16 cellular contexts compared by ENCODE assay signal in genomic region chr10:110571093-110571743, GRCh38. TPM values are rescaled to one million over a fixed set of nuclear protein-coding genes. Genes with fewer than 3 reads are reported as not detected.
A peak's percentile ranks its signal among the peaks of the same experiment; 100 is the strongest.
DNase-seq lines count a peak whose midpoint lies in the region; ATAC-seq, FAIRE-seq and TF ChIP-seq lines count a peak whose summit lies in the region.
"Had no signal": no experiment of that assay in that cellular context is flagged by ENCODE, and none has a peak within 500 bp of the region (broad histone marks: within the 10 kb centered on the region; RNA-seq: fewer than 3 reads in every experiment).

No MANE protein-coding gene starts in this region.

- no peak for DNase-seq in CD4-positive, alpha-beta T cell
- DNase-seq in GM19239 (ENCODE audit: insufficient read length, low spot score): no peak
- no peak for DNase-seq in OCI-LY7 (ENCODE audit: low spot score)
- DNase-seq in memory B cell (ENCODE audit: low spot score in 2 of 2): no peak
- DNase-seq in OCI-M1 (lab: John Stamatoyannopoulos, UW): no peak
- no peak for DNase-seq in head of caudate nucleus
- DNase-seq: CD8-positive, alpha-beta memory T cell; NCI-H2107; NCI-H226; NCI-H526 treated with DMSO at 0.1 percent for 48 hours; Peyer's patch; SHP77 had no signal

- CTCF ChIA-PET in CD4-positive, alpha-beta T cell (lab: Charles Lee): interaction anchor here (1.0 to 1.1 kb wide), 2 partner anchors 13 to 264 kb away, joined by 3 to 4 read pairs; no protein-coding TSS in a partner anchor
- CTCF ChIA-PET in OCI-LY7 (lab: Charles Lee; ENCODE audit: unreplicated experiment): no interaction called here

- H3K4me2 ChIP-seq in OCI-LY7 (ENCODE audit: low read length): peak overlapping the region; percentile 94; the same call in 1 of the 2 replicates

- peaks cover 36% of the 10 kb centered on the region for H4K20me1 ChIP-seq in OCI-LY7 (ENCODE audit: insufficient read depth, low read length)

- no peaks in the 10 kb centered on the region for H3K27me3 ChIP-seq in CD4-positive, alpha-beta T cell (ENCODE audit: control insufficient read depth, insufficient read depth, low read length)
- H3K27me3 ChIP-seq: Peyer's patch had no signal

- H3K9me2 ChIP-seq in OCI-LY7 (ENCODE audit: insufficient read depth, low read length): no peaks in the 10 kb centered on the region

- intact Hi-C loops in CD4-positive, alpha-beta T cell (cut with DNase I, micrococcal nuclease): no loop called here
- intact Hi-C loops in OCI-LY7 (cut with micrococcal nuclease; ENCODE audit: unreplicated experiment) (no loop called here), head of caudate nucleus (cut with DNase I) (no loop called here)

- H3K36me3 ChIP-seq in OCI-LY7 (ENCODE audit: insufficient read depth, low read length): peaks cover 65% of the 10 kb centered on the region

- no peak overlapping the region for H2AFZ ChIP-seq in OCI-LY7 (ENCODE audit: low read length)

- H3K9me3 Mint-ChIP-seq in CD4-positive, alpha-beta T cell: no peaks in the 10 kb centered on the region
- no peaks in the 10 kb centered on the region for H3K9me3 Mint-ChIP-seq in memory B cell
- H3K9me3 Mint-ChIP-seq: CD8-positive, alpha-beta memory T cell had no signal

- H3K36me3 Mint-ChIP-seq in CD4-positive, alpha-beta T cell (ENCODE audit: low read depth): peaks cover 72% of the 10 kb centered on the region
- peaks cover 7% of the 10 kb centered on the region for H3K36me3 Mint-ChIP-seq in memory B cell

- peaks cover 86% of the 10 kb centered on the region for H3K79me2 ChIP-seq in OCI-LY7 (ENCODE audit: insufficient read depth, low read depth, low read length)

- no peaks in the 10 kb centered on the region for H3K9me3 ChIP-seq in CD4-positive, alpha-beta T cell (ENCODE audit: control insufficient read depth, low read length)
- H3K9me3 ChIP-seq in OCI-LY7 (ENCODE audit: low read length): no peaks in the 10 kb centered on the region
- H3K9me3 ChIP-seq: Peyer's patch had no signal

- no peak overlapping the region for H3K4me3 ChIP-seq in OCI-LY7 (ENCODE audit: low read depth, low read length, poor library complexity, severe bottlenecking)
- H3K4me3 ChIP-seq: Peyer's patch had no signal

- peaks cover 63% of the 10 kb centered on the region for H3K4me1 ChIP-seq in OCI-LY7 (ENCODE audit: insufficient read depth, low read length, poor library complexity, severe bottlenecking)

- H3K27me3 Mint-ChIP-seq in CD4-positive, alpha-beta T cell: no peaks in the 10 kb centered on the region
- H3K27me3 Mint-ChIP-seq in memory B cell: no peaks in the 10 kb centered on the region
- H3K27me3 Mint-ChIP-seq: B cell had no signal

- peaks cover 73% of the 10 kb centered on the region for H3K4me1 Mint-ChIP-seq in CD4-positive, alpha-beta T cell (ENCODE audit: low read depth)
- H3K4me1 Mint-ChIP-seq in memory B cell: peaks cover 24% of the 10 kb centered on the region

- no peak overlapping the region for H3K27ac ChIP-seq in CD4-positive, alpha-beta T cell (ENCODE audit: low read depth, low read length)
- H3K27ac ChIP-seq in OCI-LY7 (ENCODE audit: low read depth, low read length, poor library complexity, severe bottlenecking): no peak overlapping the region
- H3K27ac ChIP-seq: Peyer's patch had no signal

- peak overlapping the region; percentile 25 for H3K4me3 Mint-ChIP-seq in CD4-positive, alpha-beta T cell
- H3K4me3 Mint-ChIP-seq in memory B cell: no peak overlapping the region
- H3K4me3 Mint-ChIP-seq: B cell had no signal

- no peak for ATAC-seq in CD4-positive, alpha-beta T cell (ENCODE audit: poor library complexity)
- ATAC-seq in memory B cell (ENCODE audit: low read depth): no peak
- ATAC-seq in HG03439 (IDR thresholded peaks at IDR 0.05; ENCODE audit: unreplicated experiment): no peak
- ATAC-seq: SK-N-SH treated with all-trans-retinoic acid at 6 μM for 48 hours had no signal

- no TSS peak for BruUV-seq in OCI-LY7 (replicated peaks; lab: Mats Ljungman, UMichigan)

- peak; percentile 18 for FAIRE-seq in GM19239 (lab: Jason Lieb, UNC)
- FAIRE-seq: H54 had no signal

- TF ChIP-seq CTCF in CD4-positive, alpha-beta T cell (IDR thresholded peaks at IDR 0.05): no peak
- TF ChIP-seq CTCF in OCI-LY7 (conservative IDR thresholded peaks at IDR 0.05; ENCODE audit: low read length): no peak

- H3K27ac Mint-ChIP-seq in CD4-positive, alpha-beta T cell: no peak overlapping the region
- peak overlapping the region; percentile 6 for H3K27ac Mint-ChIP-seq in memory B cell
- H3K27ac Mint-ChIP-seq: B cell had no signal

- POLR2A ChIA-PET in CD4-positive, alpha-beta T cell (lab: Charles Lee): no interaction called here
- POLR2A ChIA-PET in OCI-LY7 (lab: Charles Lee): interaction anchor here (0.6 to 1.7 kb wide), 6 partner anchors 12 to 278 kb away, joined by 3 to 4 read pairs (median 3); no protein-coding TSS in a partner anchor

RNA-seq across cellular contexts. Expression of gene SMC3, which starts 3.7 kb away (rescaled TPM):
- total RNA-seq in CD4-positive, alpha-beta T cell: 10 to 100 TPM; 46.8 to 48.0 TPM
- 38.4 and 50.0 TPM in 2 replicates for total RNA-seq in OCI-LY7 (2014; rRNA removed; shearing (Covaris generic))
- total RNA-seq in OCI-LY7 (2022): 73.4 and 83.6 TPM in 2 replicates
